ENCODE assay signal across 8 cellular contexts in genomic region chr18:50287028-50287440, GRCh38. TPM values are rescaled to one million over a fixed set of nuclear protein-coding genes. Genes with fewer than 3 reads are reported as not detected.
DNase-seq lines count a peak whose midpoint lies in the region; ATAC-seq and TF ChIP-seq lines count a peak whose summit lies in the region.

No MANE protein-coding gene starts in this region.

- TF ChIP-seq CTCF in cardiac fibroblast (IDR thresholded peaks at IDR 0.05; ENCODE audit: low read depth, low read length) (no peak), lung (IDR thresholded peaks at IDR 0.05; ENCODE audit: control extremely low read depth, extremely low read depth) (no peak), type B pancreatic cell (conservative IDR thresholded peaks at IDR 0.05) (no peak)

- H3K9me3 Mint-ChIP-seq in IgD-negative memory B cell (no peaks in the 10 kb centered on the region), type B pancreatic cell (no peaks in the 10 kb centered on the region)

- no peaks in the 10 kb centered on the region for H3K27me3 ChIP-seq in BLaER1
- no peaks in the 10 kb centered on the region for H3K27me3 ChIP-seq in lung (ENCODE audit: control insufficient read depth, insufficient read depth)

- peak overlapping the region; percentile 90 for H3K9ac ChIP-seq in BLaER1

- peaks cover 19% of the 10 kb centered on the region for H3K4me1 ChIP-seq in BLaER1
- H3K4me1 ChIP-seq in lung (ENCODE audit: control insufficient read depth in 2 of 2, insufficient read depth in 2 of 2, low read length in 2 of 2) = peaks cover 0 to 12% of the 10 kb centered on the region in 2 donors

- H3K4me1 Mint-ChIP-seq in IgD-negative memory B cell = peaks cover 8 to 21% (median 18%) of the 10 kb centered on the region in 3 donors
- peaks cover 16% of the 10 kb centered on the region for H3K4me1 Mint-ChIP-seq in type B pancreatic cell (ENCODE audit: unreplicated experiment)

- H4K20me1 ChIP-seq in BLaER1 = peaks cover 14% of the 10 kb centered on the region; the same call in 1 of the 2 replicates

- H3K9me3 ChIP-seq in BLaER1 (no peaks in the 10 kb centered on the region), lung (ENCODE audit: control insufficient read depth in 2 of 2, insufficient read depth in 1 of 2, low read length in 1 of 2) (no peaks in the 10 kb centered on the region)

- H3K36me3 ChIP-seq in BLaER1 (peaks cover 43% of the 10 kb centered on the region), lung (ENCODE audit: control insufficient read depth in 2 of 2, insufficient read depth in 2 of 2, low read length in 2 of 2) (peaks cover 7 to 36% of the 10 kb centered on the region in 2 donors)

- H3K4me3 ChIP-seq in BLaER1 = peak overlapping the region; percentile 96
- H3K4me3 ChIP-seq in cardiac fibroblast (replicated peaks in 1 of 2; ENCODE audit: low read depth in 2 of 2, low read length in 2 of 2) = peak overlapping the region; percentile 72 to 86
- peak overlapping the region; percentile 90 for H3K4me3 ChIP-seq in lung

- H3K36me3 Mint-ChIP-seq in IgD-negative memory B cell (peaks cover 16% of the 10 kb centered on the region), type B pancreatic cell (peaks cover 18% of the 10 kb centered on the region)

- no peak for DNase-seq in cardiac fibroblast (ENCODE audit: low read depth in 2 of 2)
- DNase-seq in lung (ENCODE audit: low spot score) = no peak
- no peak for DNase-seq in type B pancreatic cell (ENCODE audit: extremely low spot score, unreplicated experiment)
- no peak for DNase-seq in NCI-H2171 (lab: John Stamatoyannopoulos, UW)
- DNase-seq in NCI-H1694 treated with DMSO at 0.1 percent for 48 hours (lab: John Stamatoyannopoulos, UW) = no peak

- no peaks in the 10 kb centered on the region for H3K27me3 Mint-ChIP-seq in IgD-negative memory B cell
- no peaks in the 10 kb centered on the region for H3K27me3 Mint-ChIP-seq in type B pancreatic cell

- H3K27ac Mint-ChIP-seq in IgD-negative memory B cell = peak overlapping the region; percentile 88 to 99 (median 94)
- H3K27ac Mint-ChIP-seq in type B pancreatic cell = peak overlapping the region; percentile 87

- 0 to 2% methylated on average over 27 of the region's 27 CpGs for WGBS in lung, 2 donors

- no peak for ATAC-seq in lung (ENCODE audit: insufficient read depth, low FRiP score)
- ATAC-seq in HG02798 (IDR thresholded peaks at IDR 0.05; ENCODE audit: poor library complexity, unreplicated experiment) = no peak

- peak overlapping the region; percentile 93 for H3K4me2 ChIP-seq in BLaER1

- H3K4me3 Mint-ChIP-seq in IgD-negative memory B cell (peak overlapping the region; percentile 92 to 99 (median 98)), type B pancreatic cell (peak overlapping the region; percentile 97)

- H3K27ac ChIP-seq in BLaER1 = peak overlapping the region; percentile 86
- H3K27ac ChIP-seq in lung (ENCODE audit: low read depth in 1 of 2, low read length in 1 of 2) = peak overlapping the region; percentile 79 to 96

RNA-seq across cellular contexts. Expression of gene CXXC1, which starts 0.5 kb away (rescaled TPM):
- polyA plus RNA-seq in IgD-negative memory B cell (98.6 TPM), lung (10 to 100 TPM; 66.5 to 74.4 TPM)
- total RNA-seq in lung (10 to 100 TPM; 39.2 to 77.5 TPM), type B pancreatic cell (ENCODE audit: low replicate concordance) (88.7 and 95.1 TPM in 2 replicates)

RNA-seq across cellular contexts. Expression of gene MBD1, which starts 5.7 kb away (rescaled TPM):
- polyA plus RNA-seq in IgD-negative memory B cell = 42.6 TPM
- 10 to 100 TPM; 69.9 to 81.5 TPM for total RNA-seq in lung
- polyA plus RNA-seq in lung = 10 to 100 TPM; 24.0 to 48.3 TPM
- total RNA-seq in type B pancreatic cell (ENCODE audit: low replicate concordance) = 66.3 and 81.9 TPM in 2 replicates

RNA-seq across cellular contexts. Expression of gene CFAP53, which starts 20.7 kb away (rescaled TPM):
- polyA plus RNA-seq in IgD-negative memory B cell = not detected
- total RNA-seq in lung = 1 to 10 TPM; 5.3 to 7.1 TPM
- 1 to 10 TPM; 5.0 to 5.8 TPM for polyA plus RNA-seq in lung
- total RNA-seq in type B pancreatic cell (ENCODE audit: low replicate concordance) = 0.59 and 1.1 TPM in 2 replicates
